ENCODE assay signal across 9 cellular contexts in the genomic region with DNA sequence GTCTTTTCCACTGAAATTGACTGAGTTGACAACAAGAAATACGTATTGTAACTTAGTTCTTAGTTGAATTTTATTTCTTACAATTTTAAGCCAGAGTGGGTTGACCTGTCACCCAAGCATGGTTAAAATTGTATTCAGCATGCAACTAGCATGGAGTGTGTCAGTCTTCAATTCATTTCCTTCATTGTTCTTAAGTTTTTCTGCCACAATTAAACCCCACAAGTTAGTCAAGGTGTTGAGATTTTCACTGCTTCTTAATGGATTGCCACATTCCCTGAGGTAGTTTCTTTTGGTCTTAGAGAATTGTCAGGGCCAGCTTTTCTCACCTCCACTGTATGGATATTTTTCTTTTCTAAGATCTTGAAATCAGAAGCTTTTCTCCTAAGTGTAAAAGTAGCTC. TPM values are rescaled to one million over a fixed set of nuclear protein-coding genes. Genes with fewer than 3 reads are reported as not detected.
DNase-seq lines count a peak whose midpoint lies in the region; ATAC-seq and TF ChIP-seq lines count a peak whose summit lies in the region.
"Had no signal": no experiment of that assay in that cellular context is flagged by ENCODE, and none has a peak within 500 bp of the region (broad histone marks: within the 10 kb centered on the region; RNA-seq: fewer than 3 reads in every experiment).

No MANE protein-coding gene starts in this region.

- ATAC-seq in activated CD8-positive, alpha-beta T cell treated with anti-CD3 and anti-CD28 coated beads for 36 hours = no peak
- ATAC-seq in HG03469 (IDR thresholded peaks at IDR 0.05; ENCODE audit: unreplicated experiment) (no peak), GM21526 (IDR thresholded peaks at IDR 0.05; ENCODE audit: low FRiP score, unreplicated experiment) (no peak), HG03342 (IDR thresholded peaks at IDR 0.05; ENCODE audit: unreplicated experiment) (no peak)
- ATAC-seq: body of pancreas had no signal

- peaks cover 64 to 84% (median 73%) of the 10 kb centered on the region in 6 donors for H3K4me1 ChIP-seq in spleen

- intact Hi-C loops in activated CD8-positive, alpha-beta T cell treated with anti-CD3 and anti-CD28 coated beads for 36 hours (cut with micrococcal nuclease) = no loop called here
- intact Hi-C loops in spleen (cut with DNase I; ENCODE audit: low total_unique reads) = no loop called here

- POLR2A ChIA-PET in activated CD8-positive, alpha-beta T cell treated with anti-CD3 and anti-CD28 coated beads for 36 hours (lab: Charles Lee) = interaction anchor here (1.2 to 6.1 kb wide), 5 partner anchors 7 to 64 kb away, joined by 3 to 40 read pairs (median 10); no protein-coding TSS in a partner anchor

- no peaks in the 10 kb centered on the region for H3K9me3 Mint-ChIP-seq in HFFc6
- no peaks in the 10 kb centered on the region for H3K9me3 Mint-ChIP-seq in activated CD8-positive, alpha-beta T cell treated with anti-CD3 and anti-CD28 coated beads for 36 hours

- peak overlapping the region; percentile 93 for H3K4me3 Mint-ChIP-seq in HFFc6
- peak overlapping the region; percentile 98 for H3K4me3 Mint-ChIP-seq in activated CD8-positive, alpha-beta T cell treated with anti-CD3 and anti-CD28 coated beads for 36 hours

- no peaks in the 10 kb centered on the region for H3K9me3 ChIP-seq in spleen
- H3K9me3 ChIP-seq: body of pancreas had no signal

- H3K36me3 ChIP-seq in spleen = no peaks in the 10 kb centered on the region

- CTCF ChIA-PET in activated CD8-positive, alpha-beta T cell treated with anti-CD3 and anti-CD28 coated beads for 36 hours (lab: Charles Lee) = interaction anchor here (0.7 to 7.7 kb wide), 13 partner anchors 8 to 374 kb away, joined by 3 to 64 read pairs (median 6); no protein-coding TSS in a partner anchor

- peaks cover 8% of the 10 kb centered on the region for H3K36me3 Mint-ChIP-seq in HFFc6 (ENCODE audit: low read depth)
- peaks cover 38% of the 10 kb centered on the region for H3K36me3 Mint-ChIP-seq in activated CD8-positive, alpha-beta T cell treated with anti-CD3 and anti-CD28 coated beads for 36 hours (ENCODE audit: low read depth)

- H3K27me3 ChIP-seq in spleen (replicated peaks in 1 of 7) = no peaks in the 10 kb centered on the region
- H3K27me3 ChIP-seq: body of pancreas had no signal

- 58 to 73% (median 68%) methylated on average over 1 of the region's 1 CpG for WGBS in spleen, 5 donors

- peak overlapping the region; percentile 59 to 99 (median 96) for H3K27ac ChIP-seq in spleen

- no peak for DNase-seq in HFFc6
- no peak for DNase-seq in activated CD8-positive, alpha-beta T cell treated with anti-CD3 and anti-CD28 coated beads for 36 hours
- DNase-seq in foreskin fibroblast = no peak
- DNase-seq in spleen = no peak
- no peak for DNase-seq in SK-N-DZ (ENCODE audit: low spot score)
- DNase-seq: body of pancreas had no signal

- H3K27me3 Mint-ChIP-seq in HFFc6 (ENCODE audit: insufficient read depth) = no peaks in the 10 kb centered on the region; the same call in none of the 2 replicates
- no peaks in the 10 kb centered on the region for H3K27me3 Mint-ChIP-seq in activated CD8-positive, alpha-beta T cell treated with anti-CD3 and anti-CD28 coated beads for 36 hours

- peaks cover 70% of the 10 kb centered on the region for H3K4me1 Mint-ChIP-seq in HFFc6 (ENCODE audit: low read depth)
- H3K4me1 Mint-ChIP-seq in activated CD8-positive, alpha-beta T cell treated with anti-CD3 and anti-CD28 coated beads for 36 hours (ENCODE audit: low read depth) = peaks cover 57% of the 10 kb centered on the region

- TF ChIP-seq CTCF in HFFc6 (IDR thresholded peaks at IDR 0.05) (no peak), foreskin fibroblast (IDR thresholded peaks at IDR 0.05; ENCODE audit: low read depth, low read length) (no peak), spleen (IDR thresholded peaks at IDR 0.05 in 8 of 11, conservative IDR thresholded peaks at IDR 0.05 in 3 of 11) (no peak)
- TF ChIP-seq CTCF in activated CD8-positive, alpha-beta T cell treated with anti-CD3 and anti-CD28 coated beads for 36 hours (IDR thresholded peaks at IDR 0.05) = no peak

- peak overlapping the region; percentile 91 for H3K27ac Mint-ChIP-seq in HFFc6
- H3K27ac Mint-ChIP-seq in activated CD8-positive, alpha-beta T cell treated with anti-CD3 and anti-CD28 coated beads for 36 hours = peak overlapping the region; percentile 98

- TF ChIP-seq POLR2A in spleen (IDR thresholded peaks at IDR 0.05) = no peak

- H3K4me3 ChIP-seq in foreskin fibroblast (ENCODE audit: low read depth in 1 of 2, low read length in 2 of 2) (peak overlapping the region; percentile 97), spleen (peak overlapping the region in 7 of 8 donors; percentile 84 to 100 (median 92))
- H3K4me3 ChIP-seq: body of pancreas had no signal

RNA-seq across cellular contexts. Expression of a gene that starts 2.1 kb away (rescaled TPM):
- 10 to 100 TPM; 37.8 to 46.5 (median 45.2) TPM for total RNA-seq in HFFc6 (2021; fragmentation: NEBNext Ultra II Directional; extraction: Animal tissue kit (Norgen Biotek cat#: 25700))
- 10 to 100 TPM; 65.1 to 66.6 TPM for total RNA-seq in activated CD8-positive, alpha-beta T cell treated with anti-CD3 and anti-CD28 coated beads for 36 hours
- total RNA-seq in spleen = 10 to 100 TPM; 60.3 to 84.9 (median 73.5) TPM
- polyA plus RNA-seq in spleen = 10 to 100 TPM; 20.5 to 42.1 (median 25.0) TPM
- polyA plus RNA-seq in SK-N-DZ (2014; cell fraction: cytosol; rRNA removed) = 45.0 and 50.5 TPM in 2 replicates
- 22.1 and 30.4 TPM in 2 replicates for polyA plus RNA-seq in SK-N-DZ (2014; cell fraction: nucleus; rRNA removed)
